In the genomic region with DNA sequence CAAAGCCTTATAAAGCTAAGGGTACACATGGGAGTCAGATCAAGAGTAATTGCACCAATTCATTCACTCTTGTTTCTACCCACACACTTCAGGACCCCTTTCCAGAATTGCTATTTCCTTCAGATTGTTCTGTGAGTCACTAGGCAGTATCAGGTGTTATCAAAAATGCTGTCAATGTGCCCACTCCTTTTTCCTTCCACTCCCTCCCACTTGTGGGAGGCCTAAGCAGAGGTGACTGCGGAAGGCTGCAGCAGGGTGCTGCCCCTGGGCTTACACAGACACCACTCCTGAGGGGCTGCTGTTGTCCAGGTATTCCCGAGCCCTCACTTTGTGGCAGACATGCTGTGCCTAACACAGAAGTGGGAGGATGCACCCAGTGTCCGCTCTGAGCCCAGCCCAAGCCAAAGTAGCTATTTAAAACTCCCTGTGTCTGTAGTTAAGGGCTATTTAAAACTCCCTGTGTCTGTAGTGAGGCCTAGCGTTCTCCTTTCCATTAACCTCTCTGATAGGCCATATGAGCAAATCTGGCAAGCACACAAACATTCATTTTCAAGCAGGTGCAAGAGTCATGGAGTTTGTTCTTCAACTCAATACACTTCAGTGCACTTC, we compare ENCODE assay signal across 8 cellular contexts.
DNase-seq lines count a peak whose midpoint lies in the region; ATAC-seq lines count a peak whose summit lies in the region.

No MANE protein-coding gene starts in this region.

- DNase-seq in activated CD4-positive, CD25-positive, alpha-beta regulatory T cell (lab: John Stamatoyannopoulos, UW) = no peak
- DNase-seq in activated T-cell treated with anti-CD3 and anti-CD28 coated beads for 4 hours (peak; percentile 18), left kidney (ENCODE audit: low read depth, low spot score) (peak; percentile 69), C1 segment of cervical spinal cord (lab: John Stamatoyannopoulos, UW) (no peak)
- DNase-seq in stimulated activated CD8-positive, alpha-beta memory T cell treated with anti-CD3 and anti-CD28 coated beads, Interleukin-15, amount 100 ng/mL, for 48 hours (ENCODE audit: low read depth in 2 of 2) = peak; percentile 40 to 50

- peak; percentile 77 to 87 for ATAC-seq in activated CD4-positive, CD25-positive, alpha-beta regulatory T cell treated with anti-CD3 and anti-CD28 coated beads, Interleukin-2, amount 50 U/mL, for 24 hours
- no peak for ATAC-seq in GM19452 (IDR thresholded peaks at IDR 0.05; ENCODE audit: unreplicated experiment)
- no peak for ATAC-seq in HG03097 (IDR thresholded peaks at IDR 0.05; ENCODE audit: low FRiP score, unreplicated experiment)

Comparison
In these comparisons a context has a peak if more than half of its experiments do, and no peak if none do; other contexts are left out.
1. ATAC-seq: peak in activated CD4-positive, CD25-positive, alpha-beta regulatory T cell treated with anti-CD3 and anti-CD28 coated beads, Interleukin-2, amount 50 U/mL, for 24 hours (2 of 2); none in GM19452 (single experiment) and HG03097 (single experiment).
2. DNase-seq: peak in activated T-cell treated with anti-CD3 and anti-CD28 coated beads for 4 hours (single experiment), left kidney (single experiment) and stimulated activated CD8-positive, alpha-beta memory T cell treated with anti-CD3 and anti-CD28 coated beads, Interleukin-15, amount 100 ng/mL, for 48 hours (2 of 2); none in activated CD4-positive, CD25-positive, alpha-beta regulatory T cell (0 of 4) and C1 segment of cervical spinal cord (0 of 14).